8 cellular contexts compared by ENCODE assay signal in genomic region chrX:153972368-153973126, GRCh38. TPM values are rescaled to one million over a fixed set of nuclear protein-coding genes. Genes with fewer than 3 reads are reported as not detected.
DNase-seq lines count a peak whose midpoint lies in the region; ATAC-seq and FAIRE-seq lines count a peak whose summit lies in the region.

TSS of gene TMEM187 (plus strand) at chrX:153972754. CDS start at chrX:153982063, 9,309 bp downstream.

- H3K4me2 ChIP-seq in mesenchymal stem cell (ENCODE audit: low read length, poor library complexity, severe bottlenecking) = peak within 1 kb of the TSS; percentile 54

- H3K79me1 ChIP-seq in mesenchymal stem cell (replicated peaks; ENCODE audit: low read length, poor library complexity, severe bottlenecking) = no peaks in the 10 kb centered on the region

- H4K91ac ChIP-seq in mesenchymal stem cell (ENCODE audit: low read length) = peak within 1 kb of the TSS; percentile 99

- DNase-seq in COR-L47 (lab: John Stamatoyannopoulos, UW) (peak; percentile 94), HTR-8/SVneo (ENCODE audit: insufficient read length, low spot score) (peak; percentile 73), mesenchymal stem cell (peak; percentile 85)
- peak; percentile 81 for DNase-seq in NK-92 treated with Interleukin-12 subunit alpha and Interleukin-12 subunit beta, amount 100 ng/mL, for 24 hours (lab: John Stamatoyannopoulos, UW)
- DNase-seq in activated CD8-positive, alpha-beta memory T cell treated with anti-CD3 and anti-CD28 coated beads for 4 hours (ENCODE audit: low read depth in 2 of 2) = peak; percentile 75 to 82
- peak; percentile 80 to 83 (median 81) for DNase-seq in effector memory CD4-positive, alpha-beta T cell
- peak; percentile 69 for DNase-seq in stimulated activated CD8-positive, alpha-beta memory T cell treated with anti-CD3 and anti-CD28 coated beads, Interleukin-12 subunit alpha, Interleukin-12 subunit beta, amount 100 ng/mL, for 24 hours (ENCODE audit: extremely low read depth)

- no peaks in the 10 kb centered on the region for H3K27me3 ChIP-seq in effector memory CD4-positive, alpha-beta T cell (replicated peaks; ENCODE audit: control insufficient read depth, insufficient read depth, low read length, poor library complexity, severe bottlenecking)
- H3K27me3 ChIP-seq in mesenchymal stem cell (ENCODE audit: control insufficient read depth in 1 of 2, insufficient read depth in 1 of 2, low read length in 2 of 2) = no peaks in the 10 kb centered on the region

- peak within 1 kb of the TSS in 1 of 2 experiments; percentile 89 for H3K23ac ChIP-seq in mesenchymal stem cell (ENCODE audit: low read length in 2 of 2)

- peak within 1 kb of the TSS; percentile 97 to 100 for H3K4ac ChIP-seq in mesenchymal stem cell (ENCODE audit: low read depth in 1 of 2, low read length in 2 of 2)

- peak within 1 kb of the TSS; percentile 92 for H2BK5ac ChIP-seq in mesenchymal stem cell (ENCODE audit: low read depth, low read length, poor library complexity, severe bottlenecking)

- H4K8ac ChIP-seq in mesenchymal stem cell (ENCODE audit: low read length) = peak within 1 kb of the TSS; percentile 96

- H3K9ac ChIP-seq in mesenchymal stem cell (ENCODE audit: low read length) = peak within 1 kb of the TSS; percentile 98

- H2BK12ac ChIP-seq in mesenchymal stem cell (ENCODE audit: low read length in 2 of 2) = peak within 1 kb of the TSS in 1 of 2 experiments; percentile 21

- H3K36me3 ChIP-seq in effector memory CD4-positive, alpha-beta T cell (ENCODE audit: control insufficient read depth, insufficient read depth, low read length) = no peaks in the 10 kb centered on the region
- peaks cover 0 to 9% of the 10 kb centered on the region in 2 experiments for H3K36me3 ChIP-seq in mesenchymal stem cell (ENCODE audit: control insufficient read depth in 1 of 2, insufficient read depth in 2 of 2, low read depth in 1 of 2, low read length in 2 of 2)

- H3K9me3 ChIP-seq in effector memory CD4-positive, alpha-beta T cell (ENCODE audit: control insufficient read depth, low read length) = no peaks in the 10 kb centered on the region
- no peaks in the 10 kb centered on the region for H3K9me3 ChIP-seq in mesenchymal stem cell (ENCODE audit: control insufficient read depth, low read length)

- H3K4me3 ChIP-seq in effector memory CD4-positive, alpha-beta T cell (ENCODE audit: insufficient read depth, low read depth, low read length, poor library complexity, severe bottlenecking) = peak within 1 kb of the TSS; percentile 99
- H3K4me3 ChIP-seq in mesenchymal stem cell (ENCODE audit: insufficient read depth in 1 of 2, low read depth in 1 of 2, low read length in 2 of 2) = peak within 1 kb of the TSS; percentile 87 to 99

- no peak for FAIRE-seq in HTR-8/SVneo (lab: Jason Lieb, UNC)

- peak within 1 kb of the TSS in 1 of 2 experiments; percentile 87 for H3K14ac ChIP-seq in mesenchymal stem cell (ENCODE audit: low read length in 2 of 2)

- H2BK120ac ChIP-seq in mesenchymal stem cell (ENCODE audit: low read depth, low read length) = peak within 1 kb of the TSS; percentile 68

- peak within 1 kb of the TSS; percentile 94 for H3K27ac ChIP-seq in effector memory CD4-positive, alpha-beta T cell (ENCODE audit: insufficient read depth, low read length, poor library complexity, severe bottlenecking)
- peak within 1 kb of the TSS; percentile 99 for H3K27ac ChIP-seq in mesenchymal stem cell (ENCODE audit: low read length, poor library complexity, severe bottlenecking)

- H2BK15ac ChIP-seq in mesenchymal stem cell (ENCODE audit: low read depth, poor library complexity, severe bottlenecking) = peak within 1 kb of the TSS; percentile 67

- no peak within 1 kb of the TSS for H2AK5ac ChIP-seq in mesenchymal stem cell (ENCODE audit: low read length, severe bottlenecking)

- H3K18ac ChIP-seq in mesenchymal stem cell (ENCODE audit: low read depth in 1 of 2, low read length in 2 of 2) = peak within 1 kb of the TSS; percentile 91 to 96

- ATAC-seq in GM21390 (IDR thresholded peaks at IDR 0.05; ENCODE audit: unreplicated experiment) = peak; percentile 42

- peak within 1 kb of the TSS; percentile 42 for H2AFZ ChIP-seq in mesenchymal stem cell (ENCODE audit: low read depth, low read length)

- WGBS in mesenchymal stem cell = 0% methylated on average over 62 of the region's 103 CpGs

- peaks cover 18% of the 10 kb centered on the region for H3K4me1 ChIP-seq in effector memory CD4-positive, alpha-beta T cell (ENCODE audit: control insufficient read depth, insufficient read depth, low read length, poor library complexity, severe bottlenecking)
- peaks cover 22% of the 10 kb centered on the region for H3K4me1 ChIP-seq in mesenchymal stem cell (ENCODE audit: control insufficient read depth, insufficient read depth, low read depth, low read length)

RNA-seq across cellular contexts. Expression of gene TMEM187, which starts in this region (rescaled TPM):
- 5.8 TPM for polyA plus RNA-seq in mesenchymal stem cell (2013, experiment 1 of 2)
- polyA plus RNA-seq in mesenchymal stem cell (2013, experiment 2 of 2) = 5.5 TPM

Comparison
In these comparisons a context has a peak if more than half of its experiments do, and no peak if none do; other contexts are left out.
1. Peak in every context shown above with its lines: DNase-seq, ATAC-seq, H3K4me3 ChIP-seq and H3K27ac ChIP-seq.